Comparison of ENCODE assay signal across 14 cellular contexts in genomic region chr12:16609140-16609539, GRCh38. TPM values are rescaled to one million over a fixed set of nuclear protein-coding genes. Genes with fewer than 3 reads are reported as not detected.
DNase-seq lines count a peak whose midpoint lies in the region; ATAC-seq, FAIRE-seq and TF ChIP-seq lines count a peak whose summit lies in the region.
"Had no signal": no experiment of that assay in that cellular context is flagged by ENCODE, and none has a peak within 500 bp of the region (broad histone marks: within the 10 kb centered on the region; RNA-seq: fewer than 3 reads in every experiment).

No MANE protein-coding gene starts in this region.

- no peaks in the 10 kb centered on the region for H3K9me2 ChIP-seq in PC-3 (replicated peaks; ENCODE audit: low read length)

- no peak overlapping the region for H3K9ac ChIP-seq in PC-3 (ENCODE audit: low read length)
- H3K9ac ChIP-seq in iPS-20b (ENCODE audit: low read depth, low read length) = peak overlapping the region; percentile 29; the same call in 1 of the 2 replicates

- no peaks in the 10 kb centered on the region for H3F3A ChIP-seq in PC-3 (ENCODE audit: low read length, unreplicated experiment)

- H3K4me2 ChIP-seq in PC-3 (ENCODE audit: low read length) = peak overlapping the region; percentile 84

- WGBS in small intestine, 3 donors = 6 to 9% (median 7%) methylated on average over 7 of the region's 7 CpGs

- DNase-seq in NCI-H1092 treated with DMSO at 0.1 percent for 48 hours (lab: John Stamatoyannopoulos, UW) = peak; percentile 61
- DNase-seq in NCI-H1092 (lab: John Stamatoyannopoulos, UW) = no peak
- DNase-seq in PC-3 = peak; percentile 5
- peak; percentile 5 for DNase-seq in small intestine
- DNase-seq in NCI-H1436 (lab: John Stamatoyannopoulos, UW) = no peak
- DNase-seq: activated CD4-positive, alpha-beta T cell treated with anti-CD3 and anti-CD28 coated beads, Interleukin-2, amount 50 U/mL, for 48 hours; GDM1; glutamatergic neuron; occipital lobe had no signal

- no peak for FAIRE-seq in small intestine (lab: Jason Lieb, UNC)
- FAIRE-seq: K562 had no signal

- H3K4me3 ChIP-seq in PC-3 (ENCODE audit: low read length) (peak overlapping the region; percentile 71), iPS-20b (ENCODE audit: low read length) (peak overlapping the region; percentile 56; the same call in 1 of the 2 replicates), small intestine (ENCODE audit: low read depth in 1 of 2, low read length in 2 of 2) (no peak overlapping the region)
- H3K4me3 ChIP-seq: K562 had no signal

- intact Hi-C loops in PC-3 (cut with micrococcal nuclease) = no loop called here

- H3K79me2 ChIP-seq in PC-3 (ENCODE audit: low read length) = no peaks in the 10 kb centered on the region

- BruUV-seq in PC-3 (replicated peaks; lab: Mats Ljungman, UMichigan) = no TSS peak

- no peaks in the 10 kb centered on the region for H4K20me1 ChIP-seq in PC-3 (ENCODE audit: low read length)

- H3K27me3 ChIP-seq in PC-3 (ENCODE audit: low read length) = no peaks in the 10 kb centered on the region
- H3K27me3 ChIP-seq in iPS-20b (ENCODE audit: insufficient read depth, low read length) = peaks cover 66% of the 10 kb centered on the region
- H3K27me3 ChIP-seq in small intestine (ENCODE audit: control insufficient read depth in 2 of 2, insufficient read depth in 2 of 2, low read length in 2 of 2) = peaks cover 0 to 12% of the 10 kb centered on the region in 2 donors

- H3K36me3 ChIP-seq in PC-3 (ENCODE audit: low read depth, low read length) (no peaks in the 10 kb centered on the region), iPS-20b (ENCODE audit: insufficient read depth, low read depth, low read length) (no peaks in the 10 kb centered on the region), small intestine (ENCODE audit: control insufficient read depth in 2 of 2, insufficient read depth in 2 of 2, low read length in 2 of 2) (no peaks in the 10 kb centered on the region)

- ATAC-seq in PC-3 = 0 out of 2 replicates have a peak, but pooled peaks have one; percentile 21
- ATAC-seq in HG03457 (IDR thresholded peaks at IDR 0.05; ENCODE audit: unreplicated experiment) = no peak
- no peak for ATAC-seq in HG03571 (IDR thresholded peaks at IDR 0.05; ENCODE audit: unreplicated experiment)
- ATAC-seq: K562 had no signal

- H3K4me1 ChIP-seq in PC-3 (ENCODE audit: insufficient read depth, low read length) (peaks cover 8% of the 10 kb centered on the region; the same call in 1 of the 2 replicates), iPS-20b (ENCODE audit: insufficient read depth, low read length) (peaks cover 62% of the 10 kb centered on the region), small intestine (ENCODE audit: control insufficient read depth in 2 of 2, insufficient read depth in 1 of 2, low read depth in 1 of 2, low read length in 1 of 2) (no peaks in the 10 kb centered on the region)

- H3K9me3 ChIP-seq in PC-3 (ENCODE audit: low read length) (no peaks in the 10 kb centered on the region), iPS-20b (ENCODE audit: insufficient read depth, low read depth, low read length) (no peaks in the 10 kb centered on the region), small intestine (ENCODE audit: control insufficient read depth, low read depth) (no peaks in the 10 kb centered on the region)

- POLR2A ChIA-PET in PC-3 (lab: Charles Lee; ENCODE audit: unreplicated experiment) = no interaction called here

- H2AFZ ChIP-seq in PC-3 (ENCODE audit: low read length) = peak overlapping the region; percentile 53; the same call in 1 of the 2 replicates

- CTCF ChIA-PET in PC-3 (lab: Charles Lee) = no interaction called here

- H3K27ac ChIP-seq in PC-3 (ENCODE audit: low read length) = no peak overlapping the region
- H3K27ac ChIP-seq in iPS-20b (ENCODE audit: low read length) = no peak overlapping the region
- H3K27ac ChIP-seq in small intestine (ENCODE audit: low read depth in 1 of 2, low read length in 1 of 2) = no peak overlapping the region
- H3K27ac ChIP-seq: 22Rv1 had no signal

- no peak for TF ChIP-seq CTCF in PC-3 (conservative IDR thresholded peaks at IDR 0.05; ENCODE audit: low read depth, low read length)

RNA-seq across cellular contexts. Expression of gene LMO3, which starts 3.2 kb away (rescaled TPM):
- 2.3 TPM in 1 of 2 replicates, not detected in the other for total RNA-seq in PC-3 (2014; rRNA removed)
- polyA plus RNA-seq in small intestine = 1 to 10 TPM in 1 of 3 donors, under 1 TPM in 2; 0.24 to 1.9 (median 0.67) TPM

Comparison
In these comparisons a context has a peak if more than half of its experiments do, and no peak if none do; other contexts are left out.
1. DNase-seq: peak in NCI-H1092 treated with DMSO at 0.1 percent for 48 hours (single experiment), PC-3 (single experiment) and small intestine (single experiment); none in NCI-H1092 (single experiment) and NCI-H1436 (single experiment).
2. H3K4me3 ChIP-seq: peak in PC-3 (single experiment) and iPS-20b (single experiment); none in small intestine (0 of 2).